Comparison of ENCODE assay signal across 1 cellular context in the genomic region with DNA sequence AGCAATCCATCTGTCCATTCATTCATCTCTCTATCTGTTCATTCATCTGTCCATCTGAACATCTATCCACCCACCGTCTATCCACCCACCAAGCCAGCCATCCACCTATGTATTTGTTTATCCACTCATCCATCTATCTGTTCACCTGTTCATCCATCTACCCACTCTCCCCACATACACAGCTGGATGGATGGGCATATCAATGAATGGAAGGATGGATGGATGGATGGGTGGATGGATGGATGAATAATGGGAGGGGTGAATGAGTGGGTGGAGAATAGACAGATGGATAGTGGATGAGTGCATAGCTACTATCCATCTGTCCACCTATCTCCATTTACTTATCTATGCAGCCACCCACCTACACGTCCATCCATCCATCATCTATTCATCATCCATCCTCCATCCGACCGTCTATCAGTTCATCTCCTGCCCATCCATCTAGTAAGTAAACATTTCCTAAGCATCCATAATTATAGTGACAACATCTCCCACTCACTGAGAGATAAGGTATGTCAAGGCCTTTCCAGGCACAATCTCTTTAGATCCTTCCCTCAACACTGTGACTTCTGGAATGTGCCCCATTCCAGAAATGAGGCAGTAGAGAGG.
TF ChIP-seq lines count a peak whose summit lies in the region.

No MANE protein-coding gene starts in this region.

TF ChIP-seq in HepG2, 621 proteins besides CTCF, POLR2A, EP300 and RAD21:
- TF ChIP-seq, protein P1, sequence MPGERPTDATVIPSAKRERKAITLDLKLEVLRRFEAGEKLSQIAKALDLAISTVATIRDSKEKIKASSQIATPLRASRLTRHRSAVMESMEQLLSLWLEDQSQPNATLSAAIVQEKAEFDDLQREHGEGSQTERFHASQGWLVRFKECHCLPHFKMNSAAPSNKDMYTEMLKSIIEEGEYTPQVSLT (CRISPR knock-in tag; IDR thresholded peaks at IDR 0.05; ENCODE audit: borderline replicate concordance, low read depth): no peak
- TF ChIP-seq, protein P2, sequence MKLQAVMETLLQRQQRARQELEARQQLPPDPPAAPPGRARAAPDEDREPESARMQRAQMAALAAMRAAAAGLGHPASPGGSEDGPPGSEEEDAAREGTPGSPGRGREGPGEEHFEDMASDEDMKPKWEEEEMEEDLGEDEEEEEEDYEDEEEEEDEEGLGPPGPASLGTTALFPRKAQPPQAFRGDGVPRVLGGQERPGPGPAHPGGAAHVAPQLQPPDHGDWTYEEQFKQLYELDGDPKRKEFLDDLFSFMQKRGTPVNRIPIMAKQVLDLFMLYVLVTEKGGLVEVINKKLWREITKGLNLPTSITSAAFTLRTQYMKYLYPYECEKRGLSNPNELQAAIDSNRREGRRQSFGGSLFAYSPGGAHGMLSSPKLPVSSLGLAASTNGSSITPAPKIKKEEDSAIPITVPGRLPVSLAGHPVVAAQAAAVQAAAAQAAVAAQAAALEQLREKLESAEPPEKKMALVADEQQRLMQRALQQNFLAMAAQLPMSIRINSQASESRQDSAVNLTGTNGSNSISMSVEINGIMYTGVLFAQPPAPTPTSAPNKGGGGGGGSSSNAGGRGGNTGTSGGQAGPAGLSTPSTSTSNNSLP (IDR thresholded peaks at IDR 0.05; ENCODE audit: low read depth, low read length): peak; percentile 23; the same call in 1 of the 2 replicates
- TF ChIP-seq ZSCAN31 (CRISPR knock-in tag; IDR thresholded peaks at IDR 0.05; ENCODE audit: low read depth) (no peak), HHEX (CRISPR knock-in tag; IDR thresholded peaks at IDR 0.05) (0 out of 2 replicates have a peak, but pooled peaks have one; percentile 17), JUNB (CRISPR knock-in tag; IDR thresholded peaks at IDR 0.05; ENCODE audit: borderline replicate concordance) (0 out of 2 replicates have a peak, but pooled peaks have one; percentile 40), TEAD3 (CRISPR knock-in tag; optimal IDR thresholded peaks at IDR 0.05; ENCODE audit: borderline replicate concordance) (peak; percentile 28)
- TF ChIP-seq, protein P3, sequence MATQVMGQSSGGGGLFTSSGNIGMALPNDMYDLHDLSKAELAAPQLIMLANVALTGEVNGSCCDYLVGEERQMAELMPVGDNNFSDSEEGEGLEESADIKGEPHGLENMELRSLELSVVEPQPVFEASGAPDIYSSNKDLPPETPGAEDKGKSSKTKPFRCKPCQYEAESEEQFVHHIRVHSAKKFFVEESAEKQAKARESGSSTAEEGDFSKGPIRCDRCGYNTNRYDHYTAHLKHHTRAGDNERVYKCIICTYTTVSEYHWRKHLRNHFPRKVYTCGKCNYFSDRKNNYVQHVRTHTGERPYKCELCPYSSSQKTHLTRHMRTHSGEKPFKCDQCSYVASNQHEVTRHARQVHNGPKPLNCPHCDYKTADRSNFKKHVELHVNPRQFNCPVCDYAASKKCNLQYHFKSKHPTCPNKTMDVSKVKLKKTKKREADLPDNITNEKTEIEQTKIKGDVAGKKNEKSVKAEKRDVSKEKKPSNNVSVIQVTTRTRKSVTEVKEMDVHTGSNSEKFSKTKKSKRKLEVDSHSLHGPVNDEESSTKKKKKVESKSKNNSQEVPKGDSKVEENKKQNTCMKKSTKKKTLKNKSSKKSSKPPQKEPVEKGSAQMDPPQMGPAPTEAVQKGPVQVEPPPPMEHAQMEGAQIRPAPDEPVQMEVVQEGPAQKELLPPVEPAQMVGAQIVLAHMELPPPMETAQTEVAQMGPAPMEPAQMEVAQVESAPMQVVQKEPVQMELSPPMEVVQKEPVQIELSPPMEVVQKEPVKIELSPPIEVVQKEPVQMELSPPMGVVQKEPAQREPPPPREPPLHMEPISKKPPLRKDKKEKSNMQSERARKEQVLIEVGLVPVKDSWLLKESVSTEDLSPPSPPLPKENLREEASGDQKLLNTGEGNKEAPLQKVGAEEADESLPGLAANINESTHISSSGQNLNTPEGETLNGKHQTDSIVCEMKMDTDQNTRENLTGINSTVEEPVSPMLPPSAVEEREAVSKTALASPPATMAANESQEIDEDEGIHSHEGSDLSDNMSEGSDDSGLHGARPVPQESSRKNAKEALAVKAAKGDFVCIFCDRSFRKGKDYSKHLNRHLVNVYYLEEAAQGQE (IDR thresholded peaks at IDR 0.05; ENCODE audit: borderline replicate concordance in 1 of 2, low read depth in 1 of 2, low read length in 2 of 2): no peak
- TF ChIP-seq, protein P4, sequence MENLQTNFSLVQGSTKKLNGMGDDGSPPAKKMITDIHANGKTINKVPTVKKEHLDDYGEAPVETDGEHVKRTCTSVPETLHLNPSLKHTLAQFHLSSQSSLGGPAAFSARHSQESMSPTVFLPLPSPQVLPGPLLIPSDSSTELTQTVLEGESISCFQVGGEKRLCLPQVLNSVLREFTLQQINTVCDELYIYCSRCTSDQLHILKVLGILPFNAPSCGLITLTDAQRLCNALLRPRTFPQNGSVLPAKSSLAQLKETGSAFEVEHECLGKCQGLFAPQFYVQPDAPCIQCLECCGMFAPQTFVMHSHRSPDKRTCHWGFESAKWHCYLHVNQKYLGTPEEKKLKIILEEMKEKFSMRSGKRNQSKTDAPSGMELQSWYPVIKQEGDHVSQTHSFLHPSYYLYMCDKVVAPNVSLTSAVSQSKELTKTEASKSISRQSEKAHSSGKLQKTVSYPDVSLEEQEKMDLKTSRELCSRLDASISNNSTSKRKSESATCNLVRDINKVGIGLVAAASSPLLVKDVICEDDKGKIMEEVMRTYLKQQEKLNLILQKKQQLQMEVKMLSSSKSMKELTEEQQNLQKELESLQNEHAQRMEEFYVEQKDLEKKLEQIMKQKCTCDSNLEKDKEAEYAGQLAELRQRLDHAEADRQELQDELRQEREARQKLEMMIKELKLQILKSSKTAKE (CRISPR knock-in tag; IDR thresholded peaks at IDR 0.05; ENCODE audit: borderline replicate concordance): 0 out of 2 replicates have a peak, but pooled peaks have one; percentile 34
